Comparison of ENCODE assay signal across 26 cellular contexts in the genomic region with DNA sequence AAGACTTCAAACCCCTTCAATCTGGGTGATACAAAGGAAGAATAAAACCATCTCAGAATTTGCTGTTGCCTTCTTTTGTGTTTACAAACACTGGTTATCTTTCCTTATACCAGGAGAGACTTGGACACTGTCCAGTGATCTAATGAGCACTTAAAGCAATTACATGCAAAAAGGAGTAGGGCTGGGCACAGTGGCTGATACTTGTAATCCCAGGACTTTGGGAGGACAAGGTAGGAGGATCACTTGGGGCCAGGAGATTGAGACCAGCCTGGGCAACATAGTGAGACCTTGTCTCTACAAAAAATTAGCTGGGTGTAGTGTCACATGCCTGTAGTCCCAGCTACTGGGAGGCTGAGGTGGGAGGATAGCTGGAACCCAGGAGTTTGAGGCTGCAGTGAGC.
"Had no signal": no experiment of that assay in that cellular context is flagged by ENCODE, and none has a peak within 500 bp of the region (broad histone marks: within the 10 kb centered on the region; RNA-seq: fewer than 3 reads in every experiment).

No MANE protein-coding gene starts in this region.

- H3K36me3 ChIP-seq: neutrophil, right lobe of liver, spleen, tibial artery, upper lobe of left lung, uterus had no signal

- H3K9me3 Mint-ChIP-seq: endodermal cell; naive B cell; nephron; stimulated activated memory B cell treated with anti-CD40 and anti-IgM and Interleukin-4, amounts not matched to agents 10 μg/mL and 1 μg/mL and 100 μg/mL, for 72 hours; stimulated activated naive CD8-positive, alpha-beta T cell treated with anti-CD3 and anti-CD28 coated beads, Interleukin-15, Interleukin-2, amounts not matched to agents 100 ng/mL and 50 ng/mL, for 24 hours had no signal

- H3K27me3 Mint-ChIP-seq: stimulated activated naive CD8-positive, alpha-beta T cell treated with anti-CD3 and anti-CD28 coated beads, Interleukin-15, Interleukin-2, amounts not matched to agents 100 ng/mL and 50 ng/mL, for 24 hours had no signal

- ATAC-seq: foreskin keratinocyte; left cardiac atrium; left ventricle myocardium superior; psoas muscle; right lobe of liver; stimulated activated memory B cell treated with anti-CD40 and anti-IgM and Interleukin-4, amounts not matched to agents 10 μg/mL and 1 μg/mL and 100 μg/mL, for 72 hours had no signal

- H3K27ac ChIP-seq: foreskin keratinocyte, hepatocyte, neutrophil, psoas muscle, right lobe of liver, spleen, tibial artery, upper lobe of left lung, uterus had no signal

- H3K4me3 Mint-ChIP-seq: endodermal cell; nephron; stimulated activated memory B cell treated with anti-CD40 and anti-IgM and Interleukin-4, amounts not matched to agents 10 μg/mL and 1 μg/mL and 100 μg/mL, for 72 hours; stimulated activated naive CD8-positive, alpha-beta T cell treated with anti-CD3 and anti-CD28 coated beads, Interleukin-15, Interleukin-2, amounts not matched to agents 100 ng/mL and 50 ng/mL, for 24 hours had no signal

- H3K4me3 ChIP-seq: hepatocyte, lung, psoas muscle, right lobe of liver, spleen, tibial artery, upper lobe of left lung, uterus had no signal

- H3K9me3 ChIP-seq: neutrophil, psoas muscle, right lobe of liver, spleen, tibial artery, upper lobe of left lung, uterus had no signal

- H3K36me3 Mint-ChIP-seq: naive B cell; stimulated activated memory B cell treated with anti-CD40 and anti-IgM and Interleukin-4, amounts not matched to agents 10 μg/mL and 1 μg/mL and 100 μg/mL, for 72 hours had no signal

- H3K27ac Mint-ChIP-seq: endodermal cell; naive B cell; stimulated activated memory B cell treated with anti-CD40 and anti-IgM and Interleukin-4, amounts not matched to agents 10 μg/mL and 1 μg/mL and 100 μg/mL, for 72 hours; stimulated activated naive CD8-positive, alpha-beta T cell treated with anti-CD3 and anti-CD28 coated beads, Interleukin-15, Interleukin-2, amounts not matched to agents 100 ng/mL and 50 ng/mL, for 24 hours had no signal

- H3K27me3 ChIP-seq: foreskin keratinocyte, hepatocyte, right lobe of liver, tibial artery, upper lobe of left lung, uterus had no signal

- DNase-seq: effector CD4-positive, alpha-beta T cell; endodermal cell; erythroblast; foreskin keratinocyte; kidney; left cardiac atrium; left ventricle myocardium superior; mesenchymal stem cell; midbrain; naive B cell; psoas muscle; retina; right lobe of liver; spleen; stimulated activated CD4-positive, alpha-beta T cell treated with anti-CD3 and anti-CD28 coated beads, Interleukin-15, amount 100 ng/mL, for 24 hours; stimulated activated CD4-positive, alpha-beta T cell treated with anti-CD3 and anti-CD28 coated beads, Interleukin-1b, Interleukin-23, amount 100 ng/mL, for 48 hours; stimulated activated CD4-positive, alpha-beta T cell treated with anti-CD3 and anti-CD28 coated beads, Interleukin-4, amount 100 ng/mL, for 24 hours; tibial artery; upper lobe of left lung; uterus had no signal
